ENCODE assay signal across 14 cellular contexts in genomic region chr12:78406213-78406612, GRCh38.
DNase-seq lines count a peak whose midpoint lies in the region; ATAC-seq and TF ChIP-seq lines count a peak whose summit lies in the region.
"Had no signal": no experiment of that assay in that cellular context is flagged by ENCODE, and none has a peak within 500 bp of the region (broad histone marks: within the 10 kb centered on the region; RNA-seq: fewer than 3 reads in every experiment).

No MANE protein-coding gene starts in this region.

- no peaks in the 10 kb centered on the region for H3K27me3 ChIP-seq in fibroblast of lung (ENCODE audit: control insufficient read depth, insufficient read depth, low read length)

- no peak overlapping the region for H3K4me3 ChIP-seq in fibroblast of lung (replicated peaks in 1 of 4; ENCODE audit: control extremely low read depth in 1 of 4, insufficient read depth in 1 of 4, low read depth in 3 of 4, low read length in 4 of 4)

- ATAC-seq in GM18868 (IDR thresholded peaks at IDR 0.05; ENCODE audit: unreplicated experiment) (peak; percentile 22), HG03342 (IDR thresholded peaks at IDR 0.05; ENCODE audit: unreplicated experiment) (peak; percentile 16), left colon (no peak), left cardiac atrium (no peak)
- ATAC-seq: CD8-positive, alpha-beta T cell had no signal

- no peaks in the 10 kb centered on the region for H3K36me3 ChIP-seq in fibroblast of lung (ENCODE audit: control insufficient read depth, insufficient read depth, low read length)

- H2AFZ ChIP-seq in fibroblast of lung (ENCODE audit: low read length), result peak overlapping the region; percentile 34

- no peaks in the 10 kb centered on the region for H3K4me1 ChIP-seq in fibroblast of lung (ENCODE audit: control insufficient read depth, extremely low read depth, insufficient read depth, low read length)

- no peaks in the 10 kb centered on the region for H4K20me1 ChIP-seq in fibroblast of lung (ENCODE audit: control insufficient read depth, extremely low read depth, insufficient read depth, low read length)

- no peak overlapping the region for H3K9ac ChIP-seq in fibroblast of lung (ENCODE audit: insufficient read depth, low read length)

- peak; percentile 69 for DNase-seq in SK-N-DZ (ENCODE audit: low spot score)
- no peak for DNase-seq in fibroblast of lung (ENCODE audit: low read depth in 2 of 2)
- DNase-seq in left colon, result no peak
- DNase-seq in effector CD4-positive, alpha-beta T cell, result no peak
- no peak for DNase-seq in left cardiac atrium
- DNase-seq in globus pallidus (ENCODE audit: low spot score), result no peak
- DNase-seq: CD8-positive, alpha-beta T cell; KG1; NCI-H1092; NCI-H2107; NCI-H446 treated with DMSO at 0.1 percent for 48 hours; SW 1271 had no signal

- intact Hi-C loops in left colon (cut with DNase I, micrococcal nuclease) (no loop called here), left cardiac atrium (cut with DNase I) (no loop called here)

- no peak overlapping the region for H3K4me2 ChIP-seq in fibroblast of lung (ENCODE audit: extremely low read depth, insufficient read depth, low read length)

- TF ChIP-seq CTCF in fibroblast of lung (conservative IDR thresholded peaks at IDR 0.05 in 1 of 2, IDR thresholded peaks at IDR 0.05 in 1 of 2; ENCODE audit: low read depth in 1 of 2, low read length in 2 of 2), result no peak

- H3K9me3 ChIP-seq in fibroblast of lung (ENCODE audit: control insufficient read depth, insufficient read depth, low read depth, low read length), result no peaks in the 10 kb centered on the region

- H3K27ac ChIP-seq in fibroblast of lung (ENCODE audit: insufficient read depth, low read length), result no peak overlapping the region

- H3K79me2 ChIP-seq in fibroblast of lung (ENCODE audit: control insufficient read depth, insufficient read depth, low read length), result no peaks in the 10 kb centered on the region

Comparison
In these comparisons a context has a peak if more than half of its experiments do, and no peak if none do; other contexts are left out.
1. ATAC-seq: peak in GM18868 (single experiment) and HG03342 (single experiment); none in left colon (single experiment) and left cardiac atrium (0 of 2).